31 cellular contexts compared by ENCODE assay signal in the genomic region with DNA sequence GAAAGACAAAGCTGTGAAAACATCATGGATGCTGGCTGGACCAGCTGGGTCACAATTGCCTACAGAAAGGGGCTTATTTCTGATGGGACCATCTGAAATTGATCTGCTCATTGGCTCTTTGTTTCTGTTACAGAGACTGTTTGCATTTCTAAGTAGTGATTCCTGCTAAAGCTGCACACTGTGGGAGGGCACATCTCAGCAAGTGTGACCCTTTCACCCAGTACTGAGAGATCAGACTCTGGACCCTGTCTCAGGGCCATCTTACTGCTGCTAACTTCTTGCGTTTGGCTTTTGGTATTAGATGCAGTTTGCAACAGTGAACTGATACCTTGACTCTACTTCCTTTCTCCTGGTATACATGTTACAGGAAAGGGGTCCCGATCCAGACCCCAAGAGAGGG.
"Had no signal": no experiment of that assay in that cellular context is flagged by ENCODE, and none has a peak within 500 bp of the region (broad histone marks: within the 10 kb centered on the region; RNA-seq: fewer than 3 reads in every experiment).

No MANE protein-coding gene starts in this region.

- ATAC-seq: activated naive CD8-positive, alpha-beta T cell treated with anti-CD3 and anti-CD28 coated beads, Interleukin-2, amount 50 U/mL, for 24 hours; heart right ventricle; left lung; lower lobe of right lung; mucosa of descending colon; natural killer cell treated with Interleukin-12 subunit alpha and Interleukin-12 subunit beta and Interleukin-15 and Interleukin-18, amount 100 ng/mL, for 72 hours; WTC11 had no signal

- H3K27ac Mint-ChIP-seq: activated CD4-positive, alpha-beta memory T cell treated with anti-CD3 and anti-CD28 coated beads, Interleukin-2, amount 10 ng/mL, durations not matched to agents 7 days and 5 days; activated CD4-positive, alpha-beta T cell treated with anti-CD3 and anti-CD28 coated beads, Interleukin-2, amount 10 ng/mL, durations not matched to agents 7 days and 5 days; activated naive CD8-positive, alpha-beta T cell treated with anti-CD3 and anti-CD28 coated beads, Interleukin-2, amount 50 U/mL, for 24 hours; activated T-cell treated with anti-CD3 and anti-CD28 coated beads, Interleukin-2, amount 50 U/mL, for 24 hours; natural killer cell treated with Interleukin-12 subunit alpha and Interleukin-12 subunit beta and Interleukin-15 and Interleukin-18, amount 100 ng/mL, for 72 hours; WTC11 had no signal

- H3K27ac ChIP-seq: colonic mucosa, epithelial cell of prostate, esophagus squamous epithelium, heart right ventricle, left lung, lower lobe of right lung, ovary, prostate gland, tibial nerve, uterus had no signal

- H3K36me3 Mint-ChIP-seq: natural killer cell treated with Interleukin-12 subunit alpha and Interleukin-12 subunit beta and Interleukin-15 and Interleukin-18, amount 100 ng/mL, for 72 hours had no signal

- H3K27me3 Mint-ChIP-seq: activated CD4-positive, alpha-beta memory T cell treated with anti-CD3 and anti-CD28 coated beads, Interleukin-2, amount 10 ng/mL, durations not matched to agents 7 days and 5 days; activated CD4-positive, alpha-beta T cell treated with anti-CD3 and anti-CD28 coated beads, Interleukin-2, amount 10 ng/mL, durations not matched to agents 7 days and 5 days; activated naive CD8-positive, alpha-beta T cell treated with anti-CD3 and anti-CD28 coated beads, Interleukin-2, amount 50 U/mL, for 24 hours; activated T-cell treated with anti-CD3 and anti-CD28 coated beads, Interleukin-2, amount 50 U/mL, for 24 hours; central memory CD8-positive, alpha-beta T cell; natural killer cell treated with Interleukin-12 subunit alpha and Interleukin-12 subunit beta and Interleukin-15 and Interleukin-18, amount 100 ng/mL, for 72 hours had no signal

- H3K9me3 Mint-ChIP-seq: activated naive CD8-positive, alpha-beta T cell treated with anti-CD3 and anti-CD28 coated beads, Interleukin-2, amount 50 U/mL, for 24 hours; activated T-cell treated with anti-CD3 and anti-CD28 coated beads, Interleukin-2, amount 50 U/mL, for 24 hours; central memory CD8-positive, alpha-beta T cell; natural killer cell treated with Interleukin-12 subunit alpha and Interleukin-12 subunit beta and Interleukin-15 and Interleukin-18, amount 100 ng/mL, for 72 hours had no signal

- H3K4me3 Mint-ChIP-seq: activated CD4-positive, alpha-beta memory T cell treated with anti-CD3 and anti-CD28 coated beads, Interleukin-2, amount 10 ng/mL, durations not matched to agents 7 days and 5 days; activated CD4-positive, alpha-beta T cell treated with anti-CD3 and anti-CD28 coated beads, Interleukin-2, amount 10 ng/mL, durations not matched to agents 7 days and 5 days; activated naive CD8-positive, alpha-beta T cell treated with anti-CD3 and anti-CD28 coated beads, Interleukin-2, amount 50 U/mL, for 24 hours; activated T-cell treated with anti-CD3 and anti-CD28 coated beads, Interleukin-2, amount 50 U/mL, for 24 hours; central memory CD8-positive, alpha-beta T cell; natural killer cell treated with Interleukin-12 subunit alpha and Interleukin-12 subunit beta and Interleukin-15 and Interleukin-18, amount 100 ng/mL, for 72 hours; WTC11 had no signal

- DNase-seq: activated CD4-positive, alpha-beta memory T cell treated with anti-CD3 and anti-CD28 coated beads, Interleukin-2, amount 10 ng/mL, durations not matched to agents 7 days and 5 days; activated CD4-positive, alpha-beta T cell treated with anti-CD3 and anti-CD28 coated beads for 1 hour; activated CD4-positive, alpha-beta T cell treated with anti-CD3 and anti-CD28 coated beads, Interleukin-2, amount 10 ng/mL, durations not matched to agents 7 days and 5 days; activated CD8-positive, alpha-beta memory T cell treated with anti-CD3 and anti-CD28 coated beads, Interleukin-2, amount 50 U/mL, for 48 hours; activated gamma-delta T cell; activated naive CD4-positive, alpha-beta T cell treated with anti-CD3 and anti-CD28 coated beads, Interleukin-2, amount 50 U/mL, for 16 hours; activated naive CD8-positive, alpha-beta T cell treated with anti-CD3 and anti-CD28 coated beads, Interleukin-2, amount 50 U/mL, for 24 hours; activated T-cell treated with anti-CD3 and anti-CD28 coated beads, Interleukin-2, amount 50 U/mL, for 24 hours; amygdala; colonic mucosa; effector CD8-positive, alpha-beta T cell; esophagus squamous epithelium; foreskin melanocyte; heart right ventricle; kidney glomerular epithelial cell; left lung; lower lobe of right lung; mesendoderm; mucosa of descending colon; ovary; stimulated activated naive CD4-positive, alpha-beta T cell; T-helper 2 cell; uterus had no signal

- H3K9me3 ChIP-seq: colonic mucosa, esophagus squamous epithelium, heart right ventricle, left lung, lower lobe of right lung, mucosa of descending colon, ovary, prostate gland, tibial nerve, uterus had no signal

- H3K4me3 ChIP-seq: colonic mucosa, esophagus squamous epithelium, heart right ventricle, left lung, lower lobe of right lung, mucosa of descending colon, ovary, prostate gland, tibial nerve, uterus had no signal

- H3K36me3 ChIP-seq: colonic mucosa, esophagus squamous epithelium, heart right ventricle, left lung, lower lobe of right lung, ovary, prostate gland, tibial nerve, uterus had no signal

- FAIRE-seq: bronchial epithelial cell, endometrium had no signal

- H3K27me3 ChIP-seq: colonic mucosa, esophagus squamous epithelium, heart right ventricle, left lung, ovary, tibial nerve, uterus had no signal

- H3K4me1 ChIP-seq: colonic mucosa, esophagus squamous epithelium, heart right ventricle, left lung, lower lobe of right lung, prostate gland, tibial nerve, uterus had no signal

- H3K4me1 Mint-ChIP-seq: activated CD4-positive, alpha-beta memory T cell treated with anti-CD3 and anti-CD28 coated beads, Interleukin-2, amount 10 ng/mL, durations not matched to agents 7 days and 5 days; activated CD4-positive, alpha-beta T cell treated with anti-CD3 and anti-CD28 coated beads, Interleukin-2, amount 10 ng/mL, durations not matched to agents 7 days and 5 days; activated naive CD8-positive, alpha-beta T cell treated with anti-CD3 and anti-CD28 coated beads, Interleukin-2, amount 50 U/mL, for 24 hours; central memory CD8-positive, alpha-beta T cell; WTC11 had no signal
